In the genomic region with DNA sequence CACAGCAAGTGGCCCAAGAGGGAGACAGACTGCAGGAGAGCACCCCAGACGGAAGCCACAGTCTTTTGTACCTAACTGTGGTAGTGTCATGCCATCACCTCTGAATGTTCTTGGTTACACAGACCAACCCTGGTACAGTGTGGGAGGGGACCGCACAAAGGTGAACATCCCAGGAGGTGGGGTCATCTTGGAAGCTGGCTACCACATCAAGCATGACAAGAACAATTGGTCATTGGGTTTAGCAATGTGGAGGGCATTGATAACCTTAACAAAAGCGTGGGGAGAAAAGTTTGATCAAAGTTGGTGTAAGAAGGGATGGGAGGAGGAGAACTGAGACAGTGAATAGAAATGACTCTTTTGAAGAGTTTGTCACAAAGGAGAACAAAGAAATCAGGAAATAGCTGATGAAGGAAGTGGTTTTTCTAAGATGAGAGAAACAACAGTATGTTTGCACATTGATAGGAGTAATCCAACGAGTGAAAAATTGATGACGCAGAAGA, we compare ENCODE assay signal across 12 cellular contexts.
A peak's percentile ranks its signal among the peaks of the same experiment; 100 is the strongest.
DNase-seq lines count a peak whose midpoint lies in the region; ATAC-seq and TF ChIP-seq lines count a peak whose summit lies in the region.
"Had no signal": no experiment of that assay in that cellular context is flagged by ENCODE, and none has a peak within 500 bp of the region (broad histone marks: within the 10 kb centered on the region; RNA-seq: fewer than 3 reads in every experiment).

No MANE protein-coding gene starts in this region.

- H3K4me1 ChIP-seq in DND-41 (ENCODE audit: insufficient read depth, low read length), result peaks cover 5% of the 10 kb centered on the region; the same call in 1 of the 2 replicates
- no peaks in the 10 kb centered on the region for H3K4me1 ChIP-seq in H9 (ENCODE audit: insufficient read depth, low read length)
- no peaks in the 10 kb centered on the region for H3K4me1 ChIP-seq in BE2C

- peaks cover 36% of the 10 kb centered on the region for H3K4me1 Mint-ChIP-seq in activated CD4-positive, alpha-beta T cell treated with anti-CD3 and anti-CD28 coated beads, Interleukin-2, amount 10 ng/mL, durations not matched to agents 7 days and 5 days
- H3K4me1 Mint-ChIP-seq in H9 (peaks cover 0 to 4% of the 10 kb centered on the region in 2 experiments; a peak in 2 of 4 replicates), mesothelial cell of epicardium (peaks cover 6% of the 10 kb centered on the region)

- no peak overlapping the region for H3K4me3 ChIP-seq in DND-41 (ENCODE audit: low read depth in 1 of 2, low read length in 2 of 2)
- H3K4me3 ChIP-seq in BE2C (ENCODE audit: low read depth, low read length), result no peak overlapping the region
- H3K4me3 ChIP-seq: thyroid gland had no signal

- H3K36me3 Mint-ChIP-seq in activated CD4-positive, alpha-beta T cell treated with anti-CD3 and anti-CD28 coated beads, Interleukin-2, amount 10 ng/mL, durations not matched to agents 7 days and 5 days (ENCODE audit: low read depth), result peaks cover 9% of the 10 kb centered on the region
- no peaks in the 10 kb centered on the region for H3K36me3 Mint-ChIP-seq in H9 (ENCODE audit: insufficient read depth in 1 of 3, low read depth in 3 of 3)
- no peaks in the 10 kb centered on the region for H3K36me3 Mint-ChIP-seq in mesothelial cell of epicardium

- no peak overlapping the region for H4K91ac ChIP-seq in H9 (ENCODE audit: insufficient read length, low read depth, low read length)

- no peaks in the 10 kb centered on the region for H3K23me2 ChIP-seq in H9 (ENCODE audit: insufficient read length, low read depth, low read length, poor library complexity, severe bottlenecking)

- H3K18ac ChIP-seq in H9 (ENCODE audit: insufficient read length, low read depth, low read length), result no peak overlapping the region

- no peaks in the 10 kb centered on the region for H3K79me1 ChIP-seq in H9 (ENCODE audit: insufficient read depth, low read depth, low read length, poor library complexity, severe bottlenecking)

- H2AFZ ChIP-seq in DND-41 (ENCODE audit: low read depth, low read length), result no peak overlapping the region
- no peak overlapping the region for H2AFZ ChIP-seq in H9 (ENCODE audit: low read length)

- H4K20me1 ChIP-seq in DND-41 (ENCODE audit: insufficient read depth, low read length) (no peaks in the 10 kb centered on the region), H9 (ENCODE audit: control insufficient read depth, insufficient read depth, insufficient read length) (no peaks in the 10 kb centered on the region)

- no peaks in the 10 kb centered on the region for H3K9me3 ChIP-seq in DND-41 (ENCODE audit: insufficient read depth, low read length, severe bottlenecking)
- H3K9me3 ChIP-seq in H9 (ENCODE audit: control insufficient read depth, low read depth, low read length), result no peaks in the 10 kb centered on the region
- H3K9me3 ChIP-seq in BE2C, result no peaks in the 10 kb centered on the region
- H3K9me3 ChIP-seq: thyroid gland had no signal

- H3K4me2 ChIP-seq in DND-41 (ENCODE audit: insufficient read depth, low read length) (no peak overlapping the region), H9 (ENCODE audit: insufficient read depth, insufficient read length, low read length) (no peak overlapping the region)

- CTCF ChIA-PET in activated CD4-positive, alpha-beta T cell treated with anti-CD3 and anti-CD28 coated beads, Interleukin-2, amount 10 ng/mL, durations not matched to agents 7 days and 5 days (lab: Charles Lee), result interaction anchor here (0.5 to 3.6 kb wide), 6 partner anchors 12 to 1616 kb away, joined by 3 to 20 read pairs (median 3); no protein-coding TSS in a partner anchor

- no peaks in the 10 kb centered on the region for H3K9me3 Mint-ChIP-seq in activated CD4-positive, alpha-beta T cell treated with anti-CD3 and anti-CD28 coated beads, Interleukin-2, amount 10 ng/mL, durations not matched to agents 7 days and 5 days
- H3K9me3 Mint-ChIP-seq in H9, result no peaks in the 10 kb centered on the region
- no peaks in the 10 kb centered on the region for H3K9me3 Mint-ChIP-seq in mesothelial cell of epicardium

- peaks cover 20% of the 10 kb centered on the region for H3K27me3 ChIP-seq in DND-41 (ENCODE audit: insufficient read depth, low read length, poor library complexity)
- no peaks in the 10 kb centered on the region for H3K27me3 ChIP-seq in H9 (ENCODE audit: insufficient read depth, low read length)
- no peaks in the 10 kb centered on the region; the same call in 1 of the 2 replicates for H3K27me3 ChIP-seq in BE2C
- H3K27me3 ChIP-seq: thyroid gland had no signal

- no peak overlapping the region for H3K4me3 Mint-ChIP-seq in activated CD4-positive, alpha-beta T cell treated with anti-CD3 and anti-CD28 coated beads, Interleukin-2, amount 10 ng/mL, durations not matched to agents 7 days and 5 days
- H3K4me3 Mint-ChIP-seq in H9 (no peak overlapping the region), mesothelial cell of epicardium (no peak overlapping the region)

- no peaks in the 10 kb centered on the region for H3K79me2 ChIP-seq in DND-41 (ENCODE audit: insufficient read depth, low read length)
- H3K79me2 ChIP-seq in H9 (ENCODE audit: insufficient read depth, low read length), result no peaks in the 10 kb centered on the region

- H2BK5ac ChIP-seq in H9 (ENCODE audit: insufficient read length, low read length), result no peak overlapping the region

- no peak overlapping the region for H3K23ac ChIP-seq in H9 (ENCODE audit: insufficient read length, low read depth, low read length)

- no peak overlapping the region for H2BK15ac ChIP-seq in H9 (ENCODE audit: low read depth, low read length)

- H3K9ac ChIP-seq in DND-41 (ENCODE audit: low read depth, low read length) (no peak overlapping the region), H9 (ENCODE audit: extremely low read depth, insufficient read length, low read length) (no peak overlapping the region)

- no peaks in the 10 kb centered on the region for H3K36me3 ChIP-seq in DND-41 (ENCODE audit: insufficient read depth, low read length)
- no peaks in the 10 kb centered on the region for H3K36me3 ChIP-seq in BE2C
- H3K36me3 ChIP-seq: thyroid gland had no signal

- WGBS in H9 (ENCODE audit: extremely low coverage, insufficient read length, low lambda C conversion rate), result no CpG with 5 or more reads among the region's 5 CpGs

- DNase-seq in DND-41, result no peak
- DNase-seq in activated CD4-positive, alpha-beta T cell treated with anti-CD3 and anti-CD28 coated beads, Interleukin-2, amount 10 ng/mL, durations not matched to agents 7 days and 5 days, result peak; percentile 78
- DNase-seq in activated naive CD4-positive, alpha-beta T cell treated with anti-CD3 and anti-CD28 coated beads, Interleukin-2, amount 50 U/mL, for 16 hours, result peak; percentile 40
- peak; percentile 7 to 44 for DNase-seq in stimulated activated CD4-positive, alpha-beta T cell treated with anti-CD3 and anti-CD28 coated beads, Interleukin-4, amount 100 ng/mL, for 4 hours
- DNase-seq in H9, result no peak
- DNase-seq in BE2C, result no peak
- no peak for DNase-seq in Right ventricle myocardium superior
- DNase-seq in mesothelial cell of epicardium (ENCODE audit: low spot score in 2 of 2, unreplicated experiment in 2 of 2), result no peak
- DNase-seq: NCI-H1048, NCI-H524, thyroid gland had no signal

- no peak overlapping the region for H2BK20ac ChIP-seq in H9 (ENCODE audit: low read depth, low read length, poor library complexity, severe bottlenecking)

- H3K27me3 Mint-ChIP-seq in activated CD4-positive, alpha-beta T cell treated with anti-CD3 and anti-CD28 coated beads, Interleukin-2, amount 10 ng/mL, durations not matched to agents 7 days and 5 days, result no peaks in the 10 kb centered on the region
- no peaks in the 10 kb centered on the region; the same call in 1 of the 2 replicates for H3K27me3 Mint-ChIP-seq in H9 (ENCODE audit: low read depth)
- peaks cover 42% of the 10 kb centered on the region for H3K27me3 Mint-ChIP-seq in mesothelial cell of epicardium (ENCODE audit: low read depth)

- H2AK5ac ChIP-seq in H9 (ENCODE audit: insufficient read length, low read length), result no peak overlapping the region

- intact Hi-C loops in Right ventricle myocardium superior (cut with DNase I), result no loop called here

- POLR2A ChIA-PET in activated CD4-positive, alpha-beta T cell treated with anti-CD3 and anti-CD28 coated beads, Interleukin-2, amount 10 ng/mL, durations not matched to agents 7 days and 5 days (lab: Charles Lee), result no interaction called here

- no peak overlapping the region for H2BK120ac ChIP-seq in H9 (ENCODE audit: low read depth, low read length, poor library complexity, severe bottlenecking)

- H3K4ac ChIP-seq in H9 (ENCODE audit: low read depth, low read length), result no peak overlapping the region

- no peak overlapping the region for H3K27ac Mint-ChIP-seq in activated CD4-positive, alpha-beta T cell treated with anti-CD3 and anti-CD28 coated beads, Interleukin-2, amount 10 ng/mL, durations not matched to agents 7 days and 5 days
- H3K27ac Mint-ChIP-seq in H9 (no peak overlapping the region), mesothelial cell of epicardium (no peak overlapping the region)

- no peak overlapping the region for H4K8ac ChIP-seq in H9 (replicated peaks; ENCODE audit: insufficient read length, low read depth, low read length)

- no peak overlapping the region for H3T11ph ChIP-seq in H9 (ENCODE audit: low read length)

- H4K5ac ChIP-seq in H9 (ENCODE audit: insufficient read length, low read depth, low read length), result no peak overlapping the region

- no peak overlapping the region for H3K14ac ChIP-seq in H9 (ENCODE audit: insufficient read depth, low read length)

- TF ChIP-seq CTCF in DND-41 (IDR thresholded peaks at IDR 0.05; ENCODE audit: borderline replicate concordance, extremely low read depth, low read length, poor library complexity, severe bottlenecking) (no peak), H9 (conservative IDR thresholded peaks at IDR 0.05) (no peak), BE2C (IDR thresholded peaks at IDR 0.05; ENCODE audit: low read depth, low read length) (no peak), mesothelial cell of epicardium (IDR thresholded peaks at IDR 0.05; ENCODE audit: unreplicated experiment) (no peak)

- no peak overlapping the region for H3K56ac ChIP-seq in H9 (ENCODE audit: insufficient read length, low read depth, low read length)

- ATAC-seq in DND-41 (ENCODE audit: insufficient read depth, low read depth) (peak; percentile 52; the same call in 2 of the 3 replicates), Right ventricle myocardium superior (ENCODE audit: poor library complexity) (no peak)
- ATAC-seq: Right ventricle myocardium inferior had no signal

- H3K27ac ChIP-seq in DND-41 (ENCODE audit: low read length), result no peak overlapping the region
- no peak overlapping the region for H3K27ac ChIP-seq in H9 (ENCODE audit: insufficient read length, low read depth, low read length)
- H3K27ac ChIP-seq: thyroid gland had no signal

- H2BK12ac ChIP-seq in H9 (ENCODE audit: insufficient read length, low read depth, low read length), result no peak overlapping the region

Comparison
In these comparisons a context has a peak if more than half of its experiments do, and no peak if none do; other contexts are left out.
1. DNase-seq: peak in activated CD4-positive, alpha-beta T cell treated with anti-CD3 and anti-CD28 coated beads, Interleukin-2, amount 10 ng/mL, durations not matched to agents 7 days and 5 days (single experiment), activated naive CD4-positive, alpha-beta T cell treated with anti-CD3 and anti-CD28 coated beads, Interleukin-2, amount 50 U/mL, for 16 hours (single experiment) and stimulated activated CD4-positive, alpha-beta T cell treated with anti-CD3 and anti-CD28 coated beads, Interleukin-4, amount 100 ng/mL, for 4 hours (2 of 2); none in DND-41 (single experiment), H9 (single experiment), BE2C (single experiment), Right ventricle myocardium superior (single experiment) and mesothelial cell of epicardium (0 of 2).